ENCODE assay signal across 26 cellular contexts in genomic region chr1:70608815-70609214, GRCh38.
"Had no signal": no experiment of that assay in that cellular context is flagged by ENCODE, and none has a peak within 500 bp of the region (broad histone marks: within the 10 kb centered on the region; RNA-seq: fewer than 3 reads in every experiment).

No MANE protein-coding gene starts in this region.

- ATAC-seq: effector memory CD8-positive, alpha-beta T cell; esophagus mucosa; gastrocnemius medialis; heart right ventricle; left cardiac atrium; left lung; left ventricle myocardium superior; lower lobe of right lung; mucosa of descending colon; naive thymus-derived CD8-positive, alpha-beta T cell had no signal

- H3K4me3 ChIP-seq: esophagus squamous epithelium, gastrocnemius medialis, heart right ventricle, left lung, lower lobe of right lung, mucosa of descending colon had no signal

- H3K27me3 ChIP-seq: esophagus squamous epithelium, gastrocnemius medialis, heart right ventricle, left lung had no signal

- DNase-seq: cortex of kidney; effector CD8-positive, alpha-beta T cell; effector memory CD8-positive, alpha-beta T cell; endodermal cell; erythroblast; esophagus squamous epithelium; foreskin fibroblast; foreskin melanocyte; gastrocnemius medialis; glutamatergic neuron; head of caudate nucleus; heart right ventricle; hippocampal formation; left cardiac atrium; left lung; left ventricle myocardium superior; lower lobe of right lung; mesenchymal stem cell; mucosa of descending colon; naive B cell; naive thymus-derived CD8-positive, alpha-beta T cell had no signal

- H3K9me3 ChIP-seq: esophagus squamous epithelium, gastrocnemius medialis, left lung, lower lobe of right lung, mucosa of descending colon had no signal

- FAIRE-seq: endometrium, islet of Langerhans, keratinocyte had no signal

- H3K4me1 ChIP-seq: esophagus squamous epithelium, gastrocnemius medialis, heart right ventricle, left lung, lower lobe of right lung had no signal

- H3K27ac ChIP-seq: epithelial cell of prostate, esophagus squamous epithelium, gastrocnemius medialis, heart right ventricle, left lung, lower lobe of right lung had no signal

- H3K36me3 ChIP-seq: esophagus squamous epithelium, gastrocnemius medialis, heart right ventricle, left lung, lower lobe of right lung had no signal
